In genomic region chr5:69416180-69416579, GRCh38 we compare ENCODE assay signal across 9 cellular contexts. TPM values are rescaled to one million over a fixed set of nuclear protein-coding genes. Genes with fewer than 3 reads are reported as not detected.
DNase-seq lines count a peak whose midpoint lies in the region; ATAC-seq and TF ChIP-seq lines count a peak whose summit lies in the region.
"Had no signal": no experiment of that assay in that cellular context is flagged by ENCODE, and none has a peak within 500 bp of the region (broad histone marks: within the 10 kb centered on the region; RNA-seq: fewer than 3 reads in every experiment).

No MANE protein-coding gene starts in this region.

- H3K27ac Mint-ChIP-seq in nephron progenitor cell = no peak overlapping the region

- no peaks in the 10 kb centered on the region for H3K27me3 ChIP-seq in breast epithelium
- H3K27me3 ChIP-seq: dorsolateral prefrontal cortex had no signal

- H3K4me3 ChIP-seq in breast epithelium = peak overlapping the region in 2 of 3 donors; percentile 73 to 77

- H3K36me3 ChIP-seq in breast epithelium = peaks cover 6% of the 10 kb centered on the region

- TF ChIP-seq CTCF in breast epithelium (IDR thresholded peaks at IDR 0.05) = no peak
- TF ChIP-seq CTCF in nephron progenitor cell (IDR thresholded peaks at IDR 0.05) = no peak

- H3K36me3 Mint-ChIP-seq in nephron progenitor cell (ENCODE audit: low read depth) = peaks cover 59% of the 10 kb centered on the region

- DNase-seq in NCI-H146 (lab: John Stamatoyannopoulos, UW) (peak; percentile 39), breast epithelium (ENCODE audit: low spot score in 2 of 2) (no peak), nephron progenitor cell (no peak), NCI-H82 (lab: John Stamatoyannopoulos, UW) (no peak), sciatic nerve (ENCODE audit: low spot score) (no peak)
- DNase-seq: dorsolateral prefrontal cortex; NCI-H1694; stimulated activated CD8-positive, alpha-beta memory T cell treated with anti-CD3 and anti-CD28 coated beads, Interleukin-4, amount 100 ng/mL, for 48 hours had no signal

- H3K9me3 ChIP-seq in breast epithelium = no peaks in the 10 kb centered on the region

- peak overlapping the region; percentile 87 for H3K4me3 Mint-ChIP-seq in nephron progenitor cell

- H3K4me1 ChIP-seq in breast epithelium = no peaks in the 10 kb centered on the region

- TF ChIP-seq POLR2A in breast epithelium (IDR thresholded peaks at IDR 0.05) = no peak

- H3K9me3 Mint-ChIP-seq in nephron progenitor cell = no peaks in the 10 kb centered on the region

- peaks cover 54% of the 10 kb centered on the region for H3K27me3 Mint-ChIP-seq in nephron progenitor cell (ENCODE audit: low read depth, poor library complexity)

- intact Hi-C loops in breast epithelium (cut with DNase I; ENCODE audit: low total_unique reads) (no loop called here), sciatic nerve (cut with DNase I) (no loop called here)

- H3K4me1 Mint-ChIP-seq in nephron progenitor cell = peaks cover 14% of the 10 kb centered on the region

- H3K27ac ChIP-seq in breast epithelium = peak overlapping the region in 1 of 2 donors; percentile 94

- ATAC-seq in GM21529 (IDR thresholded peaks at IDR 0.05; ENCODE audit: unreplicated experiment) = no peak
- no peak for ATAC-seq in sciatic nerve

RNA-seq across cellular contexts. Expression of gene MARVELD2, which starts 1.3 kb away (rescaled TPM):
- 10 to 100 TPM in 2 of 3 donors, under 1 TPM in 1; 0.32 to 24.7 (median 11.1) TPM for total RNA-seq in breast epithelium
- total RNA-seq in sciatic nerve = 3.6 TPM

RNA-seq across cellular contexts. Expression of gene RAD17, which starts 46.6 kb away (rescaled TPM):
- 10 to 100 TPM; 14.6 to 24.1 (median 14.7) TPM for total RNA-seq in breast epithelium
- total RNA-seq in sciatic nerve = 22.7 TPM

RNA-seq across cellular contexts. Expression of gene AK6, which starts 46.9 kb away (rescaled TPM):
- 10 to 100 TPM; 19.5 to 35.8 (median 25.6) TPM for total RNA-seq in breast epithelium
- 37.7 TPM for total RNA-seq in sciatic nerve

RNA-seq across cellular contexts. Expression of gene TAF9, which starts 46.9 kb away (rescaled TPM):
- total RNA-seq in breast epithelium (10 to 100 TPM; 35.4 to 44.9 (median 38.3) TPM), sciatic nerve (28.1 TPM)
